Comparison of ENCODE assay signal across 19 cellular contexts in genomic region chr14:75645051-75645450, GRCh38.
"Had no signal": no experiment of that assay in that cellular context is flagged by ENCODE, and none has a peak within 500 bp of the region (broad histone marks: within the 10 kb centered on the region; RNA-seq: fewer than 3 reads in every experiment).

No MANE protein-coding gene starts in this region.

- H3K4me1 ChIP-seq: vagina had no signal

- H3K27ac ChIP-seq: dorsolateral prefrontal cortex, hepatocyte, neutrophil, parathyroid adenoma, tibial artery, vagina had no signal

- ATAC-seq: activated CD8-positive, alpha-beta T cell treated with anti-CD3 and anti-CD28 coated beads for 36 hours; activated naive CD4-positive, alpha-beta T cell treated with anti-CD3 and anti-CD28 coated beads, Interleukin-2, amount 50 U/mL, for 72 hours; activated T-cell treated with anti-CD3 and anti-CD28 coated beads, Interleukin-2, amount 50 U/mL, for 4 hours; naive thymus-derived CD8-positive, alpha-beta T cell; stimulated activated naive B cell treated with anti-CD40 and anti-IgM and Interleukin-4, amounts not matched to agents 10 μg/mL and 1 μg/mL and 100 μg/mL, for 72 hours had no signal

- H3K9me3 ChIP-seq: neutrophil, tibial artery, vagina had no signal

- DNase-seq: activated B cell treated with CpG ODN at 0.5 μM for 24 hours; activated CD4-positive, alpha-beta T cell treated with anti-CD3 and anti-CD28 coated beads for 48 hours; activated CD8-positive, alpha-beta T cell treated with anti-CD3 and anti-CD28 coated beads for 36 hours; activated effector memory CD4-positive, alpha-beta T cell treated with Interleukin-2 at 50 U/mL for 16 hours; activated T-cell treated with anti-CD3 and anti-CD28 coated beads, Interleukin-2, amount 50 U/mL, for 4 hours; dorsolateral prefrontal cortex; endodermal cell; erythroblast; islet precursor cell; naive thymus-derived CD8-positive, alpha-beta T cell; stimulated activated CD4-positive, alpha-beta T cell treated with anti-CD3 and anti-CD28 coated beads, Interleukin-15, amount 100 ng/mL, for 24 hours; stimulated activated CD4-positive, alpha-beta T cell treated with anti-CD3 and anti-CD28 coated beads, Interleukin-4, amount 100 ng/mL, for 1 hour; stimulated activated naive B cell treated with anti-CD40 and anti-IgM and Interleukin-4, amounts not matched to agents 10 μg/mL and 1 μg/mL and 100 μg/mL, for 72 hours; tibial artery had no signal

- H3K79me2 ChIP-seq: hepatocyte, parathyroid adenoma had no signal

- H2AFZ ChIP-seq: hepatocyte, parathyroid adenoma had no signal

- H3K4me3 ChIP-seq: dorsolateral prefrontal cortex, hepatocyte, tibial artery, vagina had no signal

- H3K27me3 ChIP-seq: dorsolateral prefrontal cortex, hepatocyte, neutrophil, tibial artery, vagina had no signal
